1 cellular context compared by ENCODE assay signal in genomic region chr2:119476301-119477117, GRCh38.
TF ChIP-seq lines count a peak whose summit lies in the region.

No MANE protein-coding gene starts in this region.

TF ChIP-seq in K562, 482 proteins besides CTCF, POLR2A, EP300 and RAD21 (continued from another document and continues in another):
- no peak for TF ChIP-seq HOXB6 (CRISPR knock-in tag; IDR thresholded peaks at IDR 0.05; ENCODE audit: borderline replicate concordance)
- 0 out of 2 replicates have a peak, but pooled peaks have one; percentile 27 for TF ChIP-seq CREM (IDR thresholded peaks at IDR 0.05; ENCODE audit: low read depth)
- TF ChIP-seq ZNF12 (CRISPR knock-in tag; IDR thresholded peaks at IDR 0.05), result no peak
- TF ChIP-seq HMGN3 (IDR thresholded peaks at IDR 0.05; ENCODE audit: borderline replicate concordance, extremely low read depth, insufficient read length, low read depth, low read length), result no peak
- TF ChIP-seq ZBTB40 (IDR thresholded peaks at IDR 0.05), result no peak
- no peak for TF ChIP-seq ZBTB40 (CRISPR knock-in tag; IDR thresholded peaks at IDR 0.05)
- no peak for TF ChIP-seq KDM1A (IDR thresholded peaks at IDR 0.05)
- no peak for TF ChIP-seq PHB (CRISPR knock-in tag; IDR thresholded peaks at IDR 0.05)
- TF ChIP-seq ARID2 (IDR thresholded peaks at IDR 0.05), result peak; percentile 92
- no peak for TF ChIP-seq PHF8 (IDR thresholded peaks at IDR 0.05; ENCODE audit: borderline replicate concordance, low read length)
- TF ChIP-seq RCOR1 (IDR thresholded peaks at IDR 0.05; ENCODE audit: borderline replicate concordance in 1 of 2, low read depth in 2 of 2, low read length in 2 of 2), result peak in 1 of 2 experiments; percentile 31; a peak in 1 of 4 replicates
- no peak for TF ChIP-seq ILK (tag; IDR thresholded peaks at IDR 0.05; ENCODE audit: borderline replicate concordance, low read depth)
- 0 out of 2 replicates have a peak, but pooled peaks have one; percentile 10 for TF ChIP-seq KLF16 (IDR thresholded peaks at IDR 0.05)
- no peak for TF ChIP-seq ELK1 (CRISPR knock-in tag; IDR thresholded peaks at IDR 0.05)
- TF ChIP-seq ZNF311 (CRISPR knock-in tag; IDR thresholded peaks at IDR 0.05), result no peak
- no peak for TF ChIP-seq XRCC3 (IDR thresholded peaks at IDR 0.05)
- TF ChIP-seq E2F8 (IDR thresholded peaks at IDR 0.05; ENCODE audit: low read depth, partially characterized antibody), result no peak
- no peak for TF ChIP-seq RUNX1 (IDR thresholded peaks at IDR 0.05; ENCODE audit: low read depth)
- no peak for TF ChIP-seq THRAP3 (IDR thresholded peaks at IDR 0.05; ENCODE audit: borderline replicate concordance)
- TF ChIP-seq ZNF239 (CRISPR knock-in tag; IDR thresholded peaks at IDR 0.05), result no peak
- TF ChIP-seq CC2D1A (IDR thresholded peaks at IDR 0.05), result peak; percentile 78
- TF ChIP-seq ZNF140 (CRISPR knock-in tag; IDR thresholded peaks at IDR 0.05), result no peak
- no peak for TF ChIP-seq ZBED1 (IDR thresholded peaks at IDR 0.05)
- peak; percentile 95 for TF ChIP-seq SMC3 (conservative IDR thresholded peaks at IDR 0.05; ENCODE audit: insufficient read depth, low read depth, low read length)
- no peak for TF ChIP-seq COPS2 (conservative IDR thresholded peaks at IDR 0.05)
- TF ChIP-seq HNRNPK (IDR thresholded peaks at IDR 0.05; ENCODE audit: low read depth, low read length, poor library complexity, severe bottlenecking), result no peak
- no peak for TF ChIP-seq ZNF586 (CRISPR knock-in tag; conservative IDR thresholded peaks at IDR 0.05)
- TF ChIP-seq FOXO4 (CRISPR knock-in tag; IDR thresholded peaks at IDR 0.05), result no peak
- TF ChIP-seq ARID4B (CRISPR knock-in tag; IDR thresholded peaks at IDR 0.05), result no peak
- TF ChIP-seq RB1 (IDR thresholded peaks at IDR 0.05; ENCODE audit: low read depth), result peak; percentile 78
- no peak for TF ChIP-seq POLR2H (tag; IDR thresholded peaks at IDR 0.05; ENCODE audit: low read depth)
- TF ChIP-seq ZNF436 (CRISPR knock-in tag; IDR thresholded peaks at IDR 0.05), result no peak
- no peak for TF ChIP-seq OTX1 (CRISPR knock-in tag; IDR thresholded peaks at IDR 0.05)
- TF ChIP-seq ZNF584 (CRISPR knock-in tag; IDR thresholded peaks at IDR 0.05; ENCODE audit: low read depth), result no peak
- TF ChIP-seq BHLHE40 (IDR thresholded peaks at IDR 0.05; ENCODE audit: low read length), result peak; percentile 34; the same call in 1 of the 2 replicates
- no peak for TF ChIP-seq TAF15 (IDR thresholded peaks at IDR 0.05; ENCODE audit: low read depth, low read length)
- TF ChIP-seq TAF9B (IDR thresholded peaks at IDR 0.05; ENCODE audit: partially characterized antibody), result no peak
- TF ChIP-seq TSHZ1 (CRISPR knock-in tag; IDR thresholded peaks at IDR 0.05), result no peak
- no peak for TF ChIP-seq RBM14 (IDR thresholded peaks at IDR 0.05; ENCODE audit: borderline replicate concordance, insufficient read depth, low read depth, low read length)
- TF ChIP-seq MCM3 (IDR thresholded peaks at IDR 0.05), result no peak
- TF ChIP-seq ZEB2 (IDR thresholded peaks at IDR 0.05), result no peak
- no peak for TF ChIP-seq SMAD4 (CRISPR knock-in tag; conservative IDR thresholded peaks at IDR 0.05)
- no peak for TF ChIP-seq IFI16 (CRISPR knock-in tag; IDR thresholded peaks at IDR 0.05)
- TF ChIP-seq POLR2AphosphoS2 (IDR thresholded peaks at IDR 0.05; ENCODE audit: low read length), result no peak
- TF ChIP-seq DDX20 (tag; IDR thresholded peaks at IDR 0.05; ENCODE audit: low read depth), result no peak
- TF ChIP-seq SPI1 (IDR thresholded peaks at IDR 0.05; ENCODE audit: borderline replicate concordance, low read depth, low read length), result no peak
